9 cellular contexts compared by ENCODE assay signal in genomic region chr13:112510002-112510780, GRCh38.
DNase-seq lines count a peak whose midpoint lies in the region; ATAC-seq and TF ChIP-seq lines count a peak whose summit lies in the region.
"Had no signal": no experiment of that assay in that cellular context is flagged by ENCODE, and none has a peak within 500 bp of the region (broad histone marks: within the 10 kb centered on the region; RNA-seq: fewer than 3 reads in every experiment).

No MANE protein-coding gene starts in this region.

- CTCF ChIA-PET in Caco-2 (lab: Charles Lee), result interaction anchor here (0.5 to 0.6 kb wide), 2 partner anchors 17 to 182 kb away, joined by 3 read pairs; no protein-coding TSS in a partner anchor

- H3K36me3 Mint-ChIP-seq in Caco-2 (ENCODE audit: insufficient read depth, unreplicated experiment) (peaks cover 45% of the 10 kb centered on the region), endodermal cell (ENCODE audit: low read depth) (peaks cover 42% of the 10 kb centered on the region)

- H3K9me3 ChIP-seq in Caco-2 (no peaks in the 10 kb centered on the region), endodermal cell (ENCODE audit: control insufficient read depth, low read length) (no peaks in the 10 kb centered on the region)
- H3K9me3 ChIP-seq: neutrophil had no signal

- peaks cover 5% of the 10 kb centered on the region for H3K36me3 ChIP-seq in Caco-2 (ENCODE audit: control insufficient read depth, insufficient read depth, low read length)
- peaks cover 67% of the 10 kb centered on the region for H3K36me3 ChIP-seq in endodermal cell (ENCODE audit: control insufficient read depth, insufficient read depth, low read length)

- H3K27ac ChIP-seq in endodermal cell (ENCODE audit: low read depth, low read length), result no peak overlapping the region
- H3K27ac ChIP-seq: neutrophil had no signal

- H3K4me1 Mint-ChIP-seq in Caco-2 (ENCODE audit: low read depth, unreplicated experiment) (peaks cover 5% of the 10 kb centered on the region), endodermal cell (peaks cover 3% of the 10 kb centered on the region)

- H3K27me3 Mint-ChIP-seq in Caco-2 (ENCODE audit: insufficient read depth, unreplicated experiment) (no peaks in the 10 kb centered on the region), endodermal cell (ENCODE audit: insufficient read depth) (no peaks in the 10 kb centered on the region)

- H3K9me3 Mint-ChIP-seq in Caco-2 (ENCODE audit: unreplicated experiment), result no peaks in the 10 kb centered on the region
- H3K9me3 Mint-ChIP-seq in endodermal cell, result no peaks in the 10 kb centered on the region

- DNase-seq in Caco-2 (peak; percentile 53 to 69), HFF-Myc (ENCODE audit: extremely low read depth, low read depth) (peak; percentile 35), NOMO-1 treated with dmso at 0.1 percent for 144 hours (lab: John Stamatoyannopoulos, UW; ENCODE audit: unreplicated experiment) (peak; percentile 8), endodermal cell (peak; percentile 83), midbrain (lab: John Stamatoyannopoulos, UW) (peak; percentile 57), middle frontal gyrus (ENCODE audit: extremely low spot score, low spot score) (no peak), lower leg skin (ENCODE audit: low spot score in 2 of 2) (no peak)

- no peaks in the 10 kb centered on the region for H3K27me3 ChIP-seq in Caco-2 (replicated peaks; ENCODE audit: control insufficient read depth, insufficient read depth, low read length)
- H3K27me3 ChIP-seq in endodermal cell (ENCODE audit: control insufficient read depth, insufficient read depth, low read length, poor library complexity, severe bottlenecking), result no peaks in the 10 kb centered on the region
- H3K27me3 ChIP-seq: neutrophil had no signal

- TF ChIP-seq CTCF in Caco-2 (IDR thresholded peaks at IDR 0.05; ENCODE audit: insufficient read depth in 1 of 2, low read depth in 1 of 2, low read length in 1 of 2, severe bottlenecking in 1 of 2, unreplicated experiment in 1 of 2), result peak; percentile 57 to 65
- TF ChIP-seq CTCF in HFF-Myc (IDR thresholded peaks at IDR 0.05; ENCODE audit: low read depth, low read length, missing control alignments), result peak; percentile 40
- peak; percentile 78 for TF ChIP-seq CTCF in endodermal cell (conservative IDR thresholded peaks at IDR 0.05)
- no peak for TF ChIP-seq CTCF in lower leg skin (IDR thresholded peaks at IDR 0.05)

- H3K4me3 Mint-ChIP-seq in Caco-2 (ENCODE audit: unreplicated experiment) (no peak overlapping the region), endodermal cell (no peak overlapping the region)

- H3K4me3 ChIP-seq in Caco-2 (ENCODE audit: low read depth, low read length) (no peak overlapping the region), HFF-Myc (replicated peaks; ENCODE audit: low read depth, low read length) (no peak overlapping the region), endodermal cell (ENCODE audit: low read length) (no peak overlapping the region), lower leg skin (ENCODE audit: low read depth, poor library complexity, severe bottlenecking) (no peak overlapping the region)

- no peak overlapping the region for H3K9ac ChIP-seq in endodermal cell (ENCODE audit: extremely low read depth, low read length, poor library complexity, severe bottlenecking)

- POLR2A ChIA-PET in Caco-2 (lab: Charles Lee), result no interaction called here

- TF ChIP-seq POLR2A in lower leg skin (IDR thresholded peaks at IDR 0.05), result no peak

- BruUV-seq in Caco-2 (replicated peaks; lab: Mats Ljungman, UMichigan), result no TSS peak

- intact Hi-C loops in Caco-2 (cut with micrococcal nuclease; ENCODE audit: unreplicated experiment) (loop anchor here (1.0 to 2.0 kb wide), 2 partner anchors 65 to 96 kb away; no protein-coding TSS in a partner anchor), lower leg skin (cut with DNase I; ENCODE audit: low total_unique reads) (no loop called here)

- peaks cover 13% of the 10 kb centered on the region for H3K4me1 ChIP-seq in Caco-2
- no peaks in the 10 kb centered on the region for H3K4me1 ChIP-seq in endodermal cell (ENCODE audit: control insufficient read depth, insufficient read depth, low read length)

- H3K27ac Mint-ChIP-seq in Caco-2 (ENCODE audit: unreplicated experiment) (peak overlapping the region; percentile 25), endodermal cell (peak overlapping the region; percentile 64)

- 71 to 82% methylated on average over 10 to 15 of the region's 15 CpGs for WGBS in endodermal cell (ENCODE audit: insufficient coverage in 1 of 2, insufficient read length in 1 of 2), 2 experiments
- 72 to 83% methylated on average over 15 of the region's 15 CpGs for WGBS in lower leg skin, 2 donors

- no peak for ATAC-seq in GM18870 (IDR thresholded peaks at IDR 0.05; ENCODE audit: unreplicated experiment)

Comparison
In these comparisons a context has a peak if more than half of its experiments do, and no peak if none do; other contexts are left out.
1. DNase-seq: peak in Caco-2 (2 of 2), HFF-Myc (single experiment), NOMO-1 treated with dmso at 0.1 percent for 144 hours (single experiment), endodermal cell (single experiment) and midbrain (single experiment); none in middle frontal gyrus (single experiment) and lower leg skin (0 of 2).
2. CTCF ChIP-seq: peak in Caco-2 (2 of 2), HFF-Myc (single experiment) and endodermal cell (single experiment); none in lower leg skin (0 of 3).